In genomic region chr22:48167238-48167637, GRCh38 we compare ENCODE assay signal across 18 cellular contexts.
"Had no signal": no experiment of that assay in that cellular context is flagged by ENCODE, and none has a peak within 500 bp of the region (broad histone marks: within the 10 kb centered on the region; RNA-seq: fewer than 3 reads in every experiment).

No MANE protein-coding gene starts in this region.

- DNase-seq: activated CD4-positive, alpha-beta memory T cell treated with anti-CD3 and anti-CD28 coated beads, Interleukin-2, amount 10 ng/mL, durations not matched to agents 7 days and 5 days; activated naive CD4-positive, alpha-beta T cell; activated T-cell treated with anti-CD3 and anti-CD28 coated beads, Interleukin-2, amount 50 U/mL, for 72 hours; hypothalamus; immature natural killer cell; left cardiac atrium; naive thymus-derived CD4-positive, alpha-beta T cell; psoas muscle; stimulated activated CD4-positive, alpha-beta T cell treated with anti-CD3 and anti-CD28 coated beads, Interleukin-2, amount 100 ng/mL, for 24 hours; stimulated activated naive CD4-positive, alpha-beta T cell; substantia nigra; T-helper 9 cell; trophoblast cell had no signal

- H3K27me3 Mint-ChIP-seq: activated CD4-positive, alpha-beta memory T cell treated with anti-CD3 and anti-CD28 coated beads, Interleukin-2, amount 10 ng/mL, durations not matched to agents 7 days and 5 days had no signal

- H3K27ac ChIP-seq: psoas muscle, VCaP had no signal

- H3K4me3 ChIP-seq: psoas muscle had no signal

- H3K4me1 ChIP-seq: psoas muscle had no signal

- H3K27ac Mint-ChIP-seq: activated CD4-positive, alpha-beta memory T cell treated with anti-CD3 and anti-CD28 coated beads, Interleukin-2, amount 10 ng/mL, durations not matched to agents 7 days and 5 days; activated T-cell treated with anti-CD3 and anti-CD28 coated beads, Interleukin-2, amount 50 U/mL, for 72 hours; immature natural killer cell; naive thymus-derived CD4-positive, alpha-beta T cell had no signal

- ATAC-seq: activated T-cell treated with anti-CD3 and anti-CD28 coated beads, Interleukin-2, amount 50 U/mL, for 72 hours; esophagus mucosa; left cardiac atrium; naive thymus-derived CD4-positive, alpha-beta T cell; psoas muscle; sciatic nerve had no signal

- H3K9me3 ChIP-seq: psoas muscle had no signal

- H3K9me3 Mint-ChIP-seq: activated CD4-positive, alpha-beta memory T cell treated with anti-CD3 and anti-CD28 coated beads, Interleukin-2, amount 10 ng/mL, durations not matched to agents 7 days and 5 days; immature natural killer cell had no signal

- FAIRE-seq: astrocyte, endometrium had no signal

- H3K36me3 Mint-ChIP-seq: naive thymus-derived CD4-positive, alpha-beta T cell had no signal

- H3K4me1 Mint-ChIP-seq: activated CD4-positive, alpha-beta memory T cell treated with anti-CD3 and anti-CD28 coated beads, Interleukin-2, amount 10 ng/mL, durations not matched to agents 7 days and 5 days; immature natural killer cell; naive thymus-derived CD4-positive, alpha-beta T cell had no signal

- H3K4me3 Mint-ChIP-seq: activated CD4-positive, alpha-beta memory T cell treated with anti-CD3 and anti-CD28 coated beads, Interleukin-2, amount 10 ng/mL, durations not matched to agents 7 days and 5 days; activated T-cell treated with anti-CD3 and anti-CD28 coated beads, Interleukin-2, amount 50 U/mL, for 72 hours; immature natural killer cell; naive thymus-derived CD4-positive, alpha-beta T cell had no signal
